20 cellular contexts compared by ENCODE assay signal in genomic region chr1:83917961-83918360, GRCh38.
DNase-seq lines count a peak whose midpoint lies in the region; ATAC-seq, FAIRE-seq and TF ChIP-seq lines count a peak whose summit lies in the region.
"Had no signal": no experiment of that assay in that cellular context is flagged by ENCODE, and none has a peak within 500 bp of the region (broad histone marks: within the 10 kb centered on the region; RNA-seq: fewer than 3 reads in every experiment).

No MANE protein-coding gene starts in this region.

- POLR2A ChIA-PET in A549 (lab: Yijun Ruan, JAX) = no interaction called here
- POLR2A ChIA-PET in IMR-90 (lab: Charles Lee; ENCODE audit: unreplicated experiment) = no interaction called here
- POLR2A ChIA-PET in H1 (lab: Charles Lee; ENCODE audit: partially characterized antibody) = no interaction called here

- H3K9ac ChIP-seq in IMR-90 (ENCODE audit: low read depth, low read length) (no peak overlapping the region), H1 (replicated peaks in 1 of 4; ENCODE audit: extremely low read depth in 1 of 4, low read depth in 3 of 4, low read length in 3 of 4) (no peak overlapping the region)
- H3K9ac ChIP-seq: BLaER1 treated with 17β-estradiol and CSF1 and Interleukin-3, amounts not matched to agents 10 nM and 100 nM had no signal

- no peak for TF ChIP-seq CTCF in A549 (IDR thresholded peaks at IDR 0.05)
- no peak for TF ChIP-seq CTCF in IMR-90 (conservative IDR thresholded peaks at IDR 0.05; ENCODE audit: low read depth, low read length)
- no peak for TF ChIP-seq CTCF in H1 (IDR thresholded peaks at IDR 0.05; ENCODE audit: control extremely low read depth in 1 of 3, insufficient read depth in 1 of 3, low read depth in 1 of 3, low read length in 3 of 3)

- H3K4ac ChIP-seq in IMR-90 (ENCODE audit: low read depth, low read length) (no peak overlapping the region), H1 (replicated peaks; ENCODE audit: insufficient read length, low read depth, low read length) (no peak overlapping the region)

- DNase-seq in A549 (ENCODE audit: low read depth in 1 of 2, low spot score in 1 of 2) (no peak), IMR-90 (no peak), H1 (ENCODE audit: low read depth in 1 of 2, low spot score in 2 of 2) (no peak), pons (ENCODE audit: low spot score) (no peak), occipital lobe (lab: John Stamatoyannopoulos, UW) (no peak)
- DNase-seq: 8988T; AML-193; Caco-2; Calu3; CD4-positive, alpha-beta T cell; CD8-positive, alpha-beta T cell; DMS79 treated with DMSO at 0.1 percent for 48 hours; GF-D8 had no signal

- H2AK5ac ChIP-seq in IMR-90 (ENCODE audit: low read depth, low read length) (no peak overlapping the region), H1 (ENCODE audit: low read depth, low read length) (no peak overlapping the region)

- no peaks in the 10 kb centered on the region for H3K9me1 ChIP-seq in IMR-90 (ENCODE audit: insufficient read depth, low read length)

- no peaks in the 10 kb centered on the region for H3K4me1 ChIP-seq in A549
- no peaks in the 10 kb centered on the region for H3K4me1 ChIP-seq in IMR-90 (ENCODE audit: control insufficient read depth, insufficient read depth, low read length)
- H3K4me1 ChIP-seq in H1 (replicated peaks in 1 of 4; ENCODE audit: control insufficient read depth in 3 of 4, insufficient read depth in 4 of 4, low read length in 3 of 4) = no peaks in the 10 kb centered on the region
- H3K4me1 ChIP-seq: BLaER1 treated with 17β-estradiol and CSF1 and Interleukin-3, amounts not matched to agents 10 nM and 100 nM; Caco-2 had no signal

- H3K27ac ChIP-seq in A549 = no peak overlapping the region
- H3K27ac ChIP-seq in IMR-90 (ENCODE audit: insufficient read depth, low read length) = no peak overlapping the region
- H3K27ac ChIP-seq in H1 (ENCODE audit: low read depth, low read length) = no peak overlapping the region
- H3K27ac ChIP-seq: BLaER1 treated with 17β-estradiol and CSF1 and Interleukin-3, amounts not matched to agents 10 nM and 100 nM; C4-2B had no signal

- no peak for FAIRE-seq in A549 (lab: Jason Lieb, UNC)
- no peak for FAIRE-seq in H1 (lab: Jason Lieb, UNC)
- FAIRE-seq: A204.1, D721Med, G401.6, GM12891, GM19239 had no signal

- H3K79me2 ChIP-seq in H1 (ENCODE audit: control insufficient read depth in 1 of 2, insufficient read depth in 2 of 2, low read length in 2 of 2) = no peaks in the 10 kb centered on the region

- H3K27me3 ChIP-seq in IMR-90 (ENCODE audit: control insufficient read depth, insufficient read depth, low read length) (no peaks in the 10 kb centered on the region), H1 (replicated peaks in 1 of 4; ENCODE audit: control insufficient read depth in 3 of 4, extremely low read depth in 1 of 4, insufficient read depth in 3 of 4, low read length in 3 of 4) (no peaks in the 10 kb centered on the region)
- H3K27me3 ChIP-seq: BLaER1 treated with 17β-estradiol and CSF1 and Interleukin-3, amounts not matched to agents 10 nM and 100 nM had no signal

- H4K20me1 ChIP-seq in IMR-90 (ENCODE audit: insufficient read depth, low read length) = no peaks in the 10 kb centered on the region
- no peaks in the 10 kb centered on the region for H4K20me1 ChIP-seq in H1 (replicated peaks in 1 of 2; ENCODE audit: control insufficient read depth in 1 of 2, insufficient read depth in 2 of 2, low read length in 2 of 2)
- H4K20me1 ChIP-seq: BLaER1 treated with 17β-estradiol and CSF1 and Interleukin-3, amounts not matched to agents 10 nM and 100 nM had no signal

- in situ Hi-C loops in IMR-90 (cut with MboI; ENCODE audit: low sequenced_read_pairs) = no loop called here

- H3K18ac ChIP-seq in IMR-90 (ENCODE audit: low read depth, low read length) (no peak overlapping the region), H1 (ENCODE audit: extremely low read depth, low read length) (no peak overlapping the region)

- no peak overlapping the region for H2BK5ac ChIP-seq in IMR-90 (ENCODE audit: low read depth, low read length, poor library complexity, severe bottlenecking)
- no peak overlapping the region for H2BK5ac ChIP-seq in H1 (ENCODE audit: low read depth, low read length)

- no peak overlapping the region for H2AFZ ChIP-seq in IMR-90 (replicated peaks; ENCODE audit: low read length, poor library complexity)
- H2AFZ ChIP-seq in H1 (ENCODE audit: low read length) = no peak overlapping the region

- no peaks in the 10 kb centered on the region; a peak in 1 of 4 replicates for H3K79me1 ChIP-seq in IMR-90 (ENCODE audit: low read depth in 1 of 2, low read length in 2 of 2)
- H3K79me1 ChIP-seq in H1 (ENCODE audit: low read depth, low read length) = no peaks in the 10 kb centered on the region

- WGBS in A549 (ENCODE audit: missing lambda C conversion rate) = 86% methylated on average over 1 of the region's 1 CpG
- WGBS in IMR-90 (ENCODE audit: extremely low coverage in 2 of 2, insufficient read length in 1 of 2), 2 experiments = no CpG with 5 or more reads among the region's 1 CpG
- WGBS in H1 (ENCODE audit: extremely low coverage in 1 of 2, insufficient coverage in 1 of 2, insufficient read length in 1 of 2, insufficient replicate concordance in 2 of 2, low coverage in 1 of 2, low lambda C conversion rate in 2 of 2, missing lambda C conversion rate in 1 of 2), 2 experiments = 84% methylated on average over 1 of the region's 1 CpG; no CpG with 5 or more reads in 1 of the 2 experiments

- no peak overlapping the region for H2BK20ac ChIP-seq in IMR-90 (ENCODE audit: low read depth, low read length)
- no peak overlapping the region for H2BK20ac ChIP-seq in H1 (ENCODE audit: low read length)

- H2BK15ac ChIP-seq in IMR-90 (ENCODE audit: low read depth, low read length) (no peak overlapping the region), H1 (ENCODE audit: low read length) (no peak overlapping the region)

- no peak overlapping the region for H3K14ac ChIP-seq in IMR-90 (replicated peaks; ENCODE audit: low read depth, low read length)
- no peak overlapping the region for H3K14ac ChIP-seq in H1 (ENCODE audit: insufficient read length)

- H3K4me2 ChIP-seq in A549 (no peak overlapping the region), IMR-90 (ENCODE audit: low read depth, low read length) (no peak overlapping the region), H1 (ENCODE audit: insufficient read depth in 1 of 2, low read depth in 2 of 2, low read length in 2 of 2) (no peak overlapping the region)
- H3K4me2 ChIP-seq: BLaER1 treated with 17β-estradiol and CSF1 and Interleukin-3, amounts not matched to agents 10 nM and 100 nM had no signal

- no peak overlapping the region for H3K23ac ChIP-seq in IMR-90 (ENCODE audit: low read depth, low read length)
- no peak overlapping the region for H3K23ac ChIP-seq in H1 (ENCODE audit: insufficient read length)

- H3K56ac ChIP-seq in IMR-90 (ENCODE audit: extremely low read depth, insufficient read depth, low read length) (no peak overlapping the region), H1 (replicated peaks; ENCODE audit: insufficient read length, low read depth, low read length) (no peak overlapping the region)

- CTCF ChIA-PET in A549 (lab: Yijun Ruan, JAX) (no interaction called here), IMR-90 (lab: Yijun Ruan, JAX) (no interaction called here), H1 (lab: Charles Lee; ENCODE audit: partially characterized antibody) (interaction anchor here (0.9 to 1.2 kb wide), 2 partner anchors 10 to 12 kb away, joined by 3 read pairs; no protein-coding TSS in a partner anchor)

- no peak overlapping the region for H3K4me3 ChIP-seq in A549
- H3K4me3 ChIP-seq in IMR-90 (ENCODE audit: insufficient read depth, low read depth, low read length) = no peak overlapping the region
- H3K4me3 ChIP-seq in H1 (ENCODE audit: extremely low read depth in 1 of 4, insufficient read depth in 2 of 4, low read depth in 3 of 4, low read length in 4 of 4) = no peak overlapping the region
- H3K4me3 ChIP-seq: BLaER1 treated with 17β-estradiol and CSF1 and Interleukin-3, amounts not matched to agents 10 nM and 100 nM had no signal

- H2BK120ac ChIP-seq in IMR-90 (ENCODE audit: low read depth, low read length) (no peak overlapping the region), H1 (replicated peaks; ENCODE audit: low read depth, low read length) (no peak overlapping the region)

- H3K23me2 ChIP-seq in H1 (ENCODE audit: low read depth, low read length) = no peaks in the 10 kb centered on the region; the same call in 1 of the 2 replicates

- dilution Hi-C loops in IMR-90 (cut with HindIII; ENCODE audit: low sequenced_read_pairs, unreplicated experiment) = no loop called here

- H4K8ac ChIP-seq in IMR-90 (ENCODE audit: low read depth in 2 of 2, low read length in 2 of 2) (no peak overlapping the region), H1 (ENCODE audit: extremely low read depth, insufficient read depth, low read length) (no peak overlapping the region)

- no peak overlapping the region for H2BK12ac ChIP-seq in H1 (ENCODE audit: low read depth, low read length)

- H4K5ac ChIP-seq in IMR-90 (ENCODE audit: low read depth, low read length) (no peak overlapping the region), H1 (ENCODE audit: insufficient read length, low read depth, low read length) (no peak overlapping the region)

- intact Hi-C loops in IMR-90 (cut with micrococcal nuclease) = no loop called here

- TF ChIP-seq EP300 in A549 (IDR thresholded peaks at IDR 0.05) (no peak), H1 (IDR thresholded peaks at IDR 0.05; ENCODE audit: borderline replicate concordance in 1 of 2, low read depth in 2 of 2, low read length in 2 of 2) (no peak)

- H4K91ac ChIP-seq in IMR-90 (ENCODE audit: insufficient read depth, low read depth, low read length) (no peak overlapping the region), H1 (replicated peaks; ENCODE audit: insufficient read length, low read length) (no peak overlapping the region)

- BruUV-seq in IMR-90 (replicated peaks; lab: Mats Ljungman, UMichigan) = no TSS peak

- H3K36me3 ChIP-seq in IMR-90 (ENCODE audit: control insufficient read depth, insufficient read depth, low read length) = peaks cover 7% of the 10 kb centered on the region; the same call in 1 of the 2 replicates
- no peaks in the 10 kb centered on the region for H3K36me3 ChIP-seq in H1 (ENCODE audit: control insufficient read depth in 2 of 4, insufficient read depth in 4 of 4, low read length in 3 of 4)
- H3K36me3 ChIP-seq: BLaER1 treated with 17β-estradiol and CSF1 and Interleukin-3, amounts not matched to agents 10 nM and 100 nM had no signal

- TF ChIP-seq RAD21 in A549 (conservative IDR thresholded peaks at IDR 0.05 in 1 of 2, IDR thresholded peaks at IDR 0.05 in 1 of 2) = no peak
- TF ChIP-seq RAD21 in IMR-90 (IDR thresholded peaks at IDR 0.05; ENCODE audit: low read length) = no peak
- TF ChIP-seq RAD21 in H1 (IDR thresholded peaks at IDR 0.05 in 1 of 2, conservative IDR thresholded peaks at IDR 0.05 in 1 of 2; ENCODE audit: low read depth in 2 of 2, low read length in 2 of 2) = no peak

- H2AK9ac ChIP-seq in IMR-90 (replicated peaks; ENCODE audit: low read depth, low read length, poor library complexity) = no peak overlapping the region

- H3K9me3 ChIP-seq in A549 = no peaks in the 10 kb centered on the region
- no peaks in the 10 kb centered on the region for H3K9me3 ChIP-seq in IMR-90 (ENCODE audit: control insufficient read depth, insufficient read depth, low read length)
- H3K9me3 ChIP-seq in H1 (ENCODE audit: insufficient read depth in 2 of 2, low read depth in 1 of 2, low read length in 1 of 2) = no peaks in the 10 kb centered on the region
- H3K9me3 ChIP-seq: Caco-2 had no signal

- TF ChIP-seq POLR2A in A549 (IDR thresholded peaks at IDR 0.05; ENCODE audit: low read length) = no peak
- no peak for TF ChIP-seq POLR2A in IMR-90 (IDR thresholded peaks at IDR 0.05; ENCODE audit: low read depth, low read length)
- no peak for TF ChIP-seq POLR2A in H1 (IDR thresholded peaks at IDR 0.05; ENCODE audit: control extremely low read depth in 1 of 2, low read depth in 2 of 2, low read length in 2 of 2)

- ATAC-seq in A549 (no peak), IMR-90 (ENCODE audit: low read depth) (no peak)
- ATAC-seq: CD8-positive, alpha-beta T cell had no signal

Comparison
In these comparisons a context has a peak if more than half of its experiments do, and no peak if none do; other contexts are left out.
1. Of the 18 proteins assayed by ChIP-seq in both H1 and A549: peak only in H1: none; only in A549: none; in both: MAFK; in neither: 17.